In the genomic region with DNA sequence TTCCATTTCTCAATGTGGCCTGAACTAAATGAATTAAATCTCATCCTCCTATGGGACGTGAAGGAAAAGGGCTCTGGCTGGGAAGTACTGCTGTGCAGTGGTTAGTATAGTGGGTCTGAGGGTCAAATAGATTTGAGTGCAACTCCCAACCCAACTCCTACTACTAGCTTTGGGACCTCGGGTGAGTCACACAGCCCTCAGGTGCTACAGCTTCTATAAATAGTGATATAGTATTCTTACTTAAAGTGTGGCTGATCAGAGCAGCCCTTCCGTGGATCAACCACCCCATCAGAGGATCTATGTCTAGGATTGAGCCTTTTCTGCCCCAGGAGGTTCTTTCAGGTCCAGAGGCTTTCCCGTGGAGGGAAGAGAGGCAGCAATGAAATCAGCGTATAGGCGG, we compare ENCODE assay signal across 8 cellular contexts. TPM values are rescaled to one million over a fixed set of nuclear protein-coding genes. Genes with fewer than 3 reads are reported as not detected.
DNase-seq lines count a peak whose midpoint lies in the region; ATAC-seq and TF ChIP-seq lines count a peak whose summit lies in the region.

No MANE protein-coding gene starts in this region.

- H3K9me3 ChIP-seq in BLaER1 treated with 17β-estradiol and CSF1 and Interleukin-3, amounts not matched to agents 10 nM and 100 nM (replicated peaks in 1 of 11) = no peaks in the 10 kb centered on the region
- no peaks in the 10 kb centered on the region for H3K9me3 ChIP-seq in MG63

- H3K27me3 Mint-ChIP-seq in dendritic cell treated with granulocyte-macrophage colony-stimulating factor and Interleukin-4, amounts not matched to agents 40 ng/mL and 50 ng/mL, for 4 days = peaks cover 72% of the 10 kb centered on the region
- peaks cover 15% of the 10 kb centered on the region for H3K27me3 Mint-ChIP-seq in nephron (ENCODE audit: low read depth)

- H3K4me1 Mint-ChIP-seq in dendritic cell treated with granulocyte-macrophage colony-stimulating factor and Interleukin-4, amounts not matched to agents 40 ng/mL and 50 ng/mL, for 4 days (ENCODE audit: low read depth) = peaks cover 18% of the 10 kb centered on the region
- peaks cover 35% of the 10 kb centered on the region for H3K4me1 Mint-ChIP-seq in nephron

- peak overlapping the region; percentile 70 to 95 (median 87) for H3K9ac ChIP-seq in BLaER1 treated with 17β-estradiol and CSF1 and Interleukin-3, amounts not matched to agents 10 nM and 100 nM

- intact Hi-C loops in dendritic cell treated with granulocyte-macrophage colony-stimulating factor and Interleukin-4, amounts not matched to agents 40 ng/mL and 50 ng/mL, for 4 days (cut with micrococcal nuclease) = loop anchor here (2.0 to 5.0 kb wide), 3 partner anchors 15 to 203 kb away; no protein-coding TSS in a partner anchor

- TF ChIP-seq CTCF in nephron (IDR thresholded peaks at IDR 0.05; ENCODE audit: unreplicated experiment in 3 of 3) = no peak

- no peak for DNase-seq in MG63
- DNase-seq in stimulated activated CD4-positive, alpha-beta T cell treated with anti-CD3 and anti-CD28 coated beads, Interleukin-1b, Interleukin-23, amount 100 ng/mL, for 48 hours = no peak

- H3K4me3 ChIP-seq in BLaER1 treated with 17β-estradiol and CSF1 and Interleukin-3, amounts not matched to agents 10 nM and 100 nM = peak overlapping the region; percentile 71 to 96 (median 85)
- H3K4me3 ChIP-seq in MG63 = peak overlapping the region; percentile 86

- no peaks in the 10 kb centered on the region for H3K9me3 Mint-ChIP-seq in dendritic cell treated with granulocyte-macrophage colony-stimulating factor and Interleukin-4, amounts not matched to agents 40 ng/mL and 50 ng/mL, for 4 days
- H3K9me3 Mint-ChIP-seq in nephron = no peaks in the 10 kb centered on the region

- H3K27me3 ChIP-seq in BLaER1 treated with 17β-estradiol and CSF1 and Interleukin-3, amounts not matched to agents 10 nM and 100 nM = peaks cover 0 to 24% (median 18%) of the 10 kb centered on the region in 11 experiments; a peak in 11 of 22 replicates
- no peaks in the 10 kb centered on the region for H3K27me3 ChIP-seq in MG63

- peak overlapping the region; percentile 94 to 100 (median 98) for H3K4me2 ChIP-seq in BLaER1 treated with 17β-estradiol and CSF1 and Interleukin-3, amounts not matched to agents 10 nM and 100 nM

- peaks cover 15 to 32% (median 26%) of the 10 kb centered on the region in 11 experiments; a peak in 20 of 22 replicates for H4K20me1 ChIP-seq in BLaER1 treated with 17β-estradiol and CSF1 and Interleukin-3, amounts not matched to agents 10 nM and 100 nM

- peaks cover 5% of the 10 kb centered on the region for H3K36me3 Mint-ChIP-seq in dendritic cell treated with granulocyte-macrophage colony-stimulating factor and Interleukin-4, amounts not matched to agents 40 ng/mL and 50 ng/mL, for 4 days (ENCODE audit: low read depth)
- no peaks in the 10 kb centered on the region for H3K36me3 Mint-ChIP-seq in nephron (ENCODE audit: low read depth)

- H3K27ac ChIP-seq in BLaER1 treated with 17β-estradiol and CSF1 and Interleukin-3, amounts not matched to agents 10 nM and 100 nM = peak overlapping the region; percentile 62 to 94 (median 84); a peak in 20 of 22 replicates

- H3K4me3 Mint-ChIP-seq in dendritic cell treated with granulocyte-macrophage colony-stimulating factor and Interleukin-4, amounts not matched to agents 40 ng/mL and 50 ng/mL, for 4 days = peak overlapping the region; percentile 93
- H3K4me3 Mint-ChIP-seq in nephron = peak overlapping the region; percentile 91 to 92 (median 92)

- ATAC-seq in GM19452 (IDR thresholded peaks at IDR 0.05; ENCODE audit: unreplicated experiment) (no peak), GM21423 (IDR thresholded peaks at IDR 0.05; ENCODE audit: unreplicated experiment) (no peak), HG03571 (IDR thresholded peaks at IDR 0.05; ENCODE audit: unreplicated experiment) (no peak)

- peaks cover 23 to 36% (median 28%) of the 10 kb centered on the region in 10 experiments for H3K4me1 ChIP-seq in BLaER1 treated with 17β-estradiol and CSF1 and Interleukin-3, amounts not matched to agents 10 nM and 100 nM

- H3K36me3 ChIP-seq in BLaER1 treated with 17β-estradiol and CSF1 and Interleukin-3, amounts not matched to agents 10 nM and 100 nM = peaks cover 0 to 5% (median 0%) of the 10 kb centered on the region in 11 experiments; a peak in 1 of 22 replicates
- no peaks in the 10 kb centered on the region for H3K36me3 ChIP-seq in MG63

- peak overlapping the region; percentile 89 for H3K27ac Mint-ChIP-seq in dendritic cell treated with granulocyte-macrophage colony-stimulating factor and Interleukin-4, amounts not matched to agents 40 ng/mL and 50 ng/mL, for 4 days
- H3K27ac Mint-ChIP-seq in nephron = peak overlapping the region; percentile 80 to 94 (median 86)

RNA-seq across cellular contexts. Expression of a gene that starts 0.9 kb away (rescaled TPM):
- total RNA-seq in MG63 (2014; rRNA removed; shearing (Covaris generic); ENCODE audit: low replicate concordance) = 15.2 and 22.0 TPM in 2 replicates
